17 cellular contexts compared by ENCODE assay signal in the genomic region with DNA sequence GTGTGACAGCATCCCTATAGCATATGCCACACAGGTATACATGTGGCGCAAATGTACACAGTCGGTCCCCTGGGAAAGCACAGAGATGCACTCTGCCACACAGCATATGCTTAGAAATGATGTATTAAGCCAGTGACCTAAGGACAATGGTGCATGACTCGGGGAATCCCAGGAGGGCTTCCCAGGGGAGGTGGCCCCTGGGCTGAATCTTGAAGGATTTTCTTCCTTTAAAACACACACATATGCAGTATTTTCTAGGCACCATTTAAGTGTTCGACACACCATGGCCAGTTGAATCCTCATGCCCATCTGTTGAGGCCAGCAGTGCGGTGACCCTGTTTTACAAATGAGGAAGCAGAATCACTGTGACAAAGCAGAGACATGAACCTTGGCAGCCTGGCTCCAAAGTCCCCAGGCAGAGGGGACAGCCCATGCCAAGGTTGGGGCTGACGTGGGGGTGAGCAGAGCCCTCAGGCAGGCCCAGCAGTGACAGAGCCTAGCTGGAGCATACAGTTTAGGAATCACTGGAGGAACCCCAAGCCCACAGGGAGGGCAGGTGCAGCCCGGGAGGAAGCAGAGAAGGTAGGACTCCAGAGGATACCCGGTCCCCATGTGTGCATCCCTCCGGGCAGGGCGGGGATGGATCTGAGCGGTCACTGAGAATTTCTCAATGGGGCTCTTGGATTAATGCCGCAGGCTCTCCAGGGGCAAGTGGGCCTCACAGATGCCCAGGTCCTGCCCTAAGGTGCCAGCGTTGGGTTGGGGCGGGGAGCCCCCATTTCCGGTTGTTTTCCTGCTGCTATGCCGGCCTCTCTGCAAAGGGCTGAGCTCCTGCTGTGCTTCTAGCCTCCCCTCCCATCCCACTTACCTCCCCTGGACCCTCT. TPM values are rescaled to one million over a fixed set of nuclear protein-coding genes. Genes with fewer than 3 reads are reported as not detected.
DNase-seq lines count a peak whose midpoint lies in the region; ATAC-seq and TF ChIP-seq lines count a peak whose summit lies in the region.
"Had no signal": no experiment of that assay in that cellular context is flagged by ENCODE, and none has a peak within 500 bp of the region (broad histone marks: within the 10 kb centered on the region; RNA-seq: fewer than 3 reads in every experiment).

No MANE protein-coding gene starts in this region.

- H3K9me3 ChIP-seq in H9 (ENCODE audit: control insufficient read depth, low read depth, low read length): no peaks in the 10 kb centered on the region
- H3K9me3 ChIP-seq in vagina: no peaks in the 10 kb centered on the region

- no peak overlapping the region for H4K5ac ChIP-seq in H9 (ENCODE audit: insufficient read length, low read depth, low read length)

- H3K79me2 ChIP-seq in H9 (ENCODE audit: insufficient read depth, low read length): no peaks in the 10 kb centered on the region

- no peak for TF ChIP-seq POLR2A in vagina (IDR thresholded peaks at IDR 0.05)

- peaks cover 4 to 5% of the 10 kb centered on the region in 2 experiments; a peak in 4 of 5 replicates for H3K9me3 Mint-ChIP-seq in H9

- TF ChIP-seq CTCF in H9 (conservative IDR thresholded peaks at IDR 0.05) (no peak), vagina (IDR thresholded peaks at IDR 0.05) (no peak)

- H3K27me3 ChIP-seq in H9 (ENCODE audit: insufficient read depth, low read length): peaks cover 22% of the 10 kb centered on the region; the same call in 1 of the 2 replicates
- H3K27me3 ChIP-seq in vagina: no peaks in the 10 kb centered on the region

- no peak overlapping the region for H4K91ac ChIP-seq in H9 (ENCODE audit: insufficient read length, low read depth, low read length)

- H2BK5ac ChIP-seq in H9 (ENCODE audit: insufficient read length, low read length): no peak overlapping the region

- H3K27ac ChIP-seq in H9 (ENCODE audit: insufficient read length, low read depth, low read length) (no peak overlapping the region), vagina (no peak overlapping the region)
- H3K27ac ChIP-seq: PC-9 had no signal

- no peaks in the 10 kb centered on the region; a peak in 1 of 7 replicates for H3K36me3 Mint-ChIP-seq in H9 (ENCODE audit: insufficient read depth in 1 of 3, low read depth in 3 of 3)

- H3K18ac ChIP-seq in H9 (ENCODE audit: insufficient read length, low read depth, low read length): no peak overlapping the region

- no peaks in the 10 kb centered on the region for H3K79me1 ChIP-seq in H9 (ENCODE audit: insufficient read depth, low read depth, low read length, poor library complexity, severe bottlenecking)

- no peak overlapping the region; the same call in 1 of the 2 replicates for H3K14ac ChIP-seq in H9 (ENCODE audit: insufficient read depth, low read length)

- H2AFZ ChIP-seq in H9 (ENCODE audit: low read length): no peak overlapping the region
- H2AFZ ChIP-seq: PC-9 had no signal

- peak; percentile 32 for DNase-seq in D341Med (ENCODE audit: low spot score)
- DNase-seq in H9: peak; percentile 17
- DNase-seq in islet precursor cell: peak; percentile 46
- DNase-seq in posterior vena cava (ENCODE audit: low spot score): peak; percentile 43
- DNase-seq in vagina (ENCODE audit: extremely low spot score in 2 of 2): no peak
- DNase-seq in effector CD4-positive, alpha-beta T cell: no peak
- no peak for DNase-seq in NCI-H510A treated with DMSO at 0.1 percent for 48 hours (lab: John Stamatoyannopoulos, UW)
- DNase-seq: COR-L47, GOT3, KG1, NCI-H1417 treated with DMSO at 0.1 percent for 48 hours, NCI-H2029, NCI-H2171, PC-9 had no signal

- H3K23ac ChIP-seq in H9 (ENCODE audit: insufficient read length, low read depth, low read length): no peak overlapping the region

- H3K4me3 Mint-ChIP-seq in H9: peak overlapping the region in 1 of 2 experiments; percentile 46; a peak in 2 of 5 replicates

- no peaks in the 10 kb centered on the region for H4K20me1 ChIP-seq in H9 (ENCODE audit: control insufficient read depth, insufficient read depth, insufficient read length)

- no peak overlapping the region for H2BK120ac ChIP-seq in H9 (ENCODE audit: low read depth, low read length, poor library complexity, severe bottlenecking)

- H3K9ac ChIP-seq in H9 (ENCODE audit: extremely low read depth, insufficient read length, low read length): no peak overlapping the region

- no peaks in the 10 kb centered on the region for H3K36me3 ChIP-seq in vagina

- WGBS in H9 (ENCODE audit: extremely low coverage, insufficient read length, low lambda C conversion rate): no CpG with 5 or more reads among the region's 16 CpGs

- no peak overlapping the region for H3T11ph ChIP-seq in H9 (ENCODE audit: low read length)

- peaks cover 5% of the 10 kb centered on the region for H3K23me2 ChIP-seq in H9 (ENCODE audit: insufficient read length, low read depth, low read length, poor library complexity, severe bottlenecking)

- no peak overlapping the region for H4K8ac ChIP-seq in H9 (replicated peaks; ENCODE audit: insufficient read length, low read depth, low read length)

- no peak overlapping the region for H2BK15ac ChIP-seq in H9 (ENCODE audit: low read depth, low read length)

- intact Hi-C loops in posterior vena cava (cut with DNase I): no loop called here
- intact Hi-C loops in vagina (cut with DNase I): no loop called here

- H2AK5ac ChIP-seq in H9 (ENCODE audit: insufficient read length, low read length): no peak overlapping the region

- H3K27me3 Mint-ChIP-seq in H9 (ENCODE audit: low read depth): peaks cover 77% of the 10 kb centered on the region

- H2BK12ac ChIP-seq in H9 (ENCODE audit: insufficient read length, low read depth, low read length): no peak overlapping the region

- H3K4me1 Mint-ChIP-seq in H9: peaks cover 2 to 12% of the 10 kb centered on the region in 2 experiments; a peak in 3 of 4 replicates

- ATAC-seq in GM21360 (IDR thresholded peaks at IDR 0.05; ENCODE audit: unreplicated experiment): no peak

- no peak overlapping the region for H3K4me2 ChIP-seq in H9 (ENCODE audit: insufficient read depth, insufficient read length, low read length)
- H3K4me2 ChIP-seq: PC-9 had no signal

- no peak overlapping the region for H3K56ac ChIP-seq in H9 (ENCODE audit: insufficient read length, low read depth, low read length)

- H3K4me1 ChIP-seq in H9 (ENCODE audit: insufficient read depth, low read length): no peaks in the 10 kb centered on the region
- H3K4me1 ChIP-seq in vagina: peaks cover 5% of the 10 kb centered on the region

- no peak overlapping the region for H3K4me3 ChIP-seq in vagina
- H3K4me3 ChIP-seq: PC-9 had no signal

- H2BK20ac ChIP-seq in H9 (ENCODE audit: low read depth, low read length, poor library complexity, severe bottlenecking): no peak overlapping the region

- 0 out of 7 replicates have a peak overlapping the region, but pooled peaks of 1 of the 3 experiments have one; percentile 27 for H3K27ac Mint-ChIP-seq in H9

- H3K4ac ChIP-seq in H9 (ENCODE audit: low read depth, low read length): no peak overlapping the region

RNA-seq across cellular contexts. Expression of a gene that starts 28.4 kb away (rescaled TPM):
- total RNA-seq in H9 (2021): 0.17 and 0.20 TPM in 2 replicates
- total RNA-seq in posterior vena cava: not detected
- not detected for total RNA-seq in vagina
- total RNA-seq: NCI-H460, SK-MEL-5 had no signal

RNA-seq across cellular contexts. Expression of a gene that starts 47.3 kb away (rescaled TPM):
- total RNA-seq in H9 (2021) (258 and 279 TPM in 2 replicates), posterior vena cava (100 to 1,000 TPM; 300 to 342 TPM), vagina (295 TPM)

Comparison
In these comparisons a context has a peak if more than half of its experiments do, and no peak if none do; other contexts are left out.
1. DNase-seq: peak in D341Med (single experiment), H9 (single experiment), islet precursor cell (single experiment) and posterior vena cava (single experiment); none in vagina (0 of 2), effector CD4-positive, alpha-beta T cell (single experiment) and NCI-H510A treated with DMSO at 0.1 percent for 48 hours (single experiment).